ENCODE assay signal across 15 cellular contexts in genomic region chr1:230495891-230496385, GRCh38.
DNase-seq lines count a peak whose midpoint lies in the region; ATAC-seq, FAIRE-seq and TF ChIP-seq lines count a peak whose summit lies in the region.
"Had no signal": no experiment of that assay in that cellular context is flagged by ENCODE, and none has a peak within 500 bp of the region (broad histone marks: within the 10 kb centered on the region; RNA-seq: fewer than 3 reads in every experiment).

No MANE protein-coding gene starts in this region.

- H3K4me2 ChIP-seq in H1 (ENCODE audit: insufficient read depth in 1 of 2, low read depth in 2 of 2, low read length in 2 of 2) = no peak overlapping the region

- ATAC-seq in GM19328 (IDR thresholded peaks at IDR 0.05; ENCODE audit: unreplicated experiment) = no peak
- no peak for ATAC-seq in GM18907 (IDR thresholded peaks at IDR 0.05; ENCODE audit: unreplicated experiment)
- ATAC-seq: CD8-positive, alpha-beta T cell; mucosa of descending colon had no signal

- H2BK15ac ChIP-seq in H1 (ENCODE audit: low read length) = no peak overlapping the region

- no peak overlapping the region for H4K5ac ChIP-seq in H1 (ENCODE audit: insufficient read length, low read depth, low read length)

- no peaks in the 10 kb centered on the region for H3K79me2 ChIP-seq in H1 (ENCODE audit: control insufficient read depth in 1 of 2, insufficient read depth in 2 of 2, low read length in 2 of 2)

- H2AK5ac ChIP-seq in H1 (ENCODE audit: low read depth, low read length) = no peak overlapping the region

- H3K4me1 ChIP-seq in H1 (replicated peaks in 1 of 4; ENCODE audit: control insufficient read depth in 3 of 4, insufficient read depth in 4 of 4, low read length in 3 of 4) (no peaks in the 10 kb centered on the region), testis (no peaks in the 10 kb centered on the region)

- no peaks in the 10 kb centered on the region for H3K79me1 ChIP-seq in H1 (ENCODE audit: low read depth, low read length)

- H3K18ac ChIP-seq in H1 (ENCODE audit: extremely low read depth, low read length) = no peak overlapping the region

- H3K27me3 ChIP-seq in H1 (replicated peaks in 1 of 4; ENCODE audit: control insufficient read depth in 3 of 4, extremely low read depth in 1 of 4, insufficient read depth in 3 of 4, low read length in 3 of 4) = no peaks in the 10 kb centered on the region; a peak in 1 of 7 replicates
- H3K27me3 ChIP-seq in testis = no peaks in the 10 kb centered on the region

- H3K56ac ChIP-seq in H1 (replicated peaks; ENCODE audit: insufficient read length, low read depth, low read length) = no peak overlapping the region

- peak overlapping the region; percentile 11; the same call in 1 of the 2 replicates for H2AFZ ChIP-seq in H1 (ENCODE audit: low read length)

- H2BK12ac ChIP-seq in H1 (ENCODE audit: low read depth, low read length) = no peak overlapping the region

- H3K27ac ChIP-seq in H1 (ENCODE audit: low read depth, low read length) (no peak overlapping the region), testis (no peak overlapping the region)

- no peak for TF ChIP-seq EP300 in H1 (IDR thresholded peaks at IDR 0.05; ENCODE audit: borderline replicate concordance in 1 of 2, low read depth in 2 of 2, low read length in 2 of 2)

- H4K91ac ChIP-seq in H1 (replicated peaks; ENCODE audit: insufficient read length, low read length) = no peak overlapping the region

- no peaks in the 10 kb centered on the region for H4K20me1 ChIP-seq in H1 (replicated peaks in 1 of 2; ENCODE audit: control insufficient read depth in 1 of 2, insufficient read depth in 2 of 2, low read length in 2 of 2)

- H3K4me3 ChIP-seq in H1 (ENCODE audit: extremely low read depth in 1 of 4, insufficient read depth in 2 of 4, low read depth in 3 of 4, low read length in 4 of 4) = no peak overlapping the region
- no peak overlapping the region for H3K4me3 ChIP-seq in testis
- H3K4me3 ChIP-seq: mucosa of descending colon had no signal

- WGBS in H1 (ENCODE audit: extremely low coverage in 1 of 2, insufficient coverage in 1 of 2, insufficient read length in 1 of 2, insufficient replicate concordance in 2 of 2, low coverage in 1 of 2, low lambda C conversion rate in 2 of 2, missing lambda C conversion rate in 1 of 2), 2 experiments = 89% methylated on average over 11 of the region's 11 CpGs; no CpG with 5 or more reads in 1 of the 2 experiments
- 49 to 66% methylated on average over 11 of the region's 11 CpGs for WGBS in testis, 2 donors

- H2BK20ac ChIP-seq in H1 (ENCODE audit: low read length) = 0 out of 2 replicates have a peak overlapping the region, but pooled peaks have one; percentile 7

- H3K14ac ChIP-seq in H1 (ENCODE audit: insufficient read length) = no peak overlapping the region

- peak; percentile 23 for DNase-seq in stimulated activated CD4-positive, alpha-beta T cell treated with anti-CD3 and anti-CD28 coated beads, Interleukin-4, amount 100 ng/mL, for 24 hours
- DNase-seq in stimulated activated CD4-positive, alpha-beta T cell treated with anti-CD3 and anti-CD28 coated beads, Interleukin-4, amount 100 ng/mL, for 1 hour = no peak
- DNase-seq in NAMALWA (ENCODE audit: low spot score) = peak; percentile 26
- no peak for DNase-seq in H1 (ENCODE audit: low read depth in 1 of 2, low spot score in 2 of 2)
- peak; percentile 40 for DNase-seq in testis
- DNase-seq in NCI-H1694 (lab: John Stamatoyannopoulos, UW) = no peak
- DNase-seq: activated naive CD8-positive, alpha-beta T cell treated with anti-CD3 and anti-CD28 coated beads, Interleukin-2, amount 10 ng/mL, durations not matched to agents 7 days and 5 days; CD8-positive, alpha-beta T cell; immature natural killer cell; mucosa of descending colon; NCI-H2227 treated with DMSO at 0.1 percent for 48 hours; retina had no signal

- intact Hi-C loops in testis (cut with DNase I; ENCODE audit: low total_unique reads) = no loop called here

- no peak overlapping the region for H3K9ac ChIP-seq in H1 (replicated peaks in 1 of 4; ENCODE audit: extremely low read depth in 1 of 4, low read depth in 3 of 4, low read length in 3 of 4)

- no peak overlapping the region for H3K4ac ChIP-seq in H1 (replicated peaks; ENCODE audit: insufficient read length, low read depth, low read length)

- CTCF ChIA-PET in H1 (lab: Charles Lee; ENCODE audit: partially characterized antibody) = no interaction called here

- H3K23me2 ChIP-seq in H1 (ENCODE audit: low read depth, low read length) = no peaks in the 10 kb centered on the region; the same call in 1 of the 2 replicates

- H4K8ac ChIP-seq in H1 (ENCODE audit: extremely low read depth, insufficient read depth, low read length) = no peak overlapping the region

- POLR2A ChIA-PET in H1 (lab: Charles Lee; ENCODE audit: partially characterized antibody) = no interaction called here

- no peak for TF ChIP-seq RAD21 in H1 (IDR thresholded peaks at IDR 0.05 in 1 of 2, conservative IDR thresholded peaks at IDR 0.05 in 1 of 2; ENCODE audit: low read depth in 2 of 2, low read length in 2 of 2)

- H3K23ac ChIP-seq in H1 (ENCODE audit: insufficient read length) = no peak overlapping the region

- no peak overlapping the region for H2BK5ac ChIP-seq in H1 (ENCODE audit: low read depth, low read length)

- no peaks in the 10 kb centered on the region; a peak in 1 of 4 replicates for H3K9me3 ChIP-seq in H1 (ENCODE audit: insufficient read depth in 2 of 2, low read depth in 1 of 2, low read length in 1 of 2)
- H3K9me3 ChIP-seq in testis = no peaks in the 10 kb centered on the region
- H3K9me3 ChIP-seq: mucosa of descending colon had no signal

- no peak for TF ChIP-seq CTCF in H1 (IDR thresholded peaks at IDR 0.05; ENCODE audit: control extremely low read depth in 1 of 3, insufficient read depth in 1 of 3, low read depth in 1 of 3, low read length in 3 of 3)
- no peak for TF ChIP-seq CTCF in testis (IDR thresholded peaks at IDR 0.05)

- no peak overlapping the region for H2BK120ac ChIP-seq in H1 (replicated peaks; ENCODE audit: low read depth, low read length)

- H3K36me3 ChIP-seq in H1 (ENCODE audit: control insufficient read depth in 2 of 4, insufficient read depth in 4 of 4, low read length in 3 of 4) (no peaks in the 10 kb centered on the region), testis (ENCODE audit: low read depth, missing control alignments) (no peaks in the 10 kb centered on the region)

- TF ChIP-seq POLR2A in H1 (IDR thresholded peaks at IDR 0.05; ENCODE audit: control extremely low read depth in 1 of 2, low read depth in 2 of 2, low read length in 2 of 2) (no peak), testis (IDR thresholded peaks at IDR 0.05) (no peak)

- no peak for FAIRE-seq in H1 (lab: Jason Lieb, UNC)
- FAIRE-seq: colon had no signal

TF ChIP-seq in H1, 55 proteins besides CTCF, POLR2A, EP300 and RAD21:
- TF ChIP-seq NRF1 (IDR thresholded peaks at IDR 0.05; ENCODE audit: low read depth, low read length) = no peak
- no peak for TF ChIP-seq JUND (IDR thresholded peaks at IDR 0.05; ENCODE audit: low read length)
- no peak for TF ChIP-seq TAF1 (IDR thresholded peaks at IDR 0.05; ENCODE audit: low read depth, low read length)
- TF ChIP-seq NANOG (IDR thresholded peaks at IDR 0.05; ENCODE audit: insufficient read depth, low read depth, low read length, poor library complexity, severe bottlenecking) = no peak
TF ChIP-seq in H1: peak in this region for 0.

Comparison
In these comparisons a context has a peak if more than half of its experiments do, and no peak if none do; other contexts are left out.
1. DNase-seq: peak in stimulated activated CD4-positive, alpha-beta T cell treated with anti-CD3 and anti-CD28 coated beads, Interleukin-4, amount 100 ng/mL, for 24 hours (single experiment), NAMALWA (single experiment) and testis (single experiment); none in stimulated activated CD4-positive, alpha-beta T cell treated with anti-CD3 and anti-CD28 coated beads, Interleukin-4, amount 100 ng/mL, for 1 hour (single experiment), H1 (0 of 2) and NCI-H1694 (single experiment).